Comparison of ENCODE assay signal across 11 cellular contexts in the genomic region with DNA sequence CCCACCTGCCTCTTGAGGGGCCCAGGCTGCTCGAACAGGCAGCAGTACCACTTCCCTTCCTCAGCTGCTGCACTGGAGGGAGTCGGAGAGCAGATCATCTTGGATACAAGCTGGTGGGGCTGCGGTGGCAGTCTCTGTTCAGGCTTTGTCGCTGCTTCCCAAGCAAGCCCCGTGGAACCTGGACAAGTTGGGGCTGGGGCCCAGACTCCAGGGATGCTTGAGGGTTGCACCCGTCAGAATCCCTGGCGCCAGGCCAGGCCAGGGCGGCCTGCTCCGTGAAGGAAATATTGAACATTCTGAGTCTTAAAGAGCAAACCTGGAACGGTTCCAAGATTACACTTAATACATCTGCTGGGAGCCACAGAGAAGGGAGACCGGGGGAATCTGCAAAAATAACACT.
DNase-seq lines count a peak whose midpoint lies in the region; ATAC-seq, FAIRE-seq and TF ChIP-seq lines count a peak whose summit lies in the region.
"Had no signal": no experiment of that assay in that cellular context is flagged by ENCODE, and none has a peak within 500 bp of the region (broad histone marks: within the 10 kb centered on the region; RNA-seq: fewer than 3 reads in every experiment).

No MANE protein-coding gene starts in this region.

- H3K36me3 ChIP-seq in H1 (ENCODE audit: control insufficient read depth in 2 of 4, insufficient read depth in 4 of 4, low read length in 3 of 4) (no peaks in the 10 kb centered on the region), osteoblast (ENCODE audit: insufficient read depth, low read length) (no peaks in the 10 kb centered on the region)
- H3K36me3 ChIP-seq: adrenal gland had no signal

- no peaks in the 10 kb centered on the region for H3K9me3 Mint-ChIP-seq in immature natural killer cell
- H3K9me3 Mint-ChIP-seq: activated B cell treated with CpG ODN at 0.5 μM for 24 hours had no signal

- no peak overlapping the region for H2BK12ac ChIP-seq in H1 (ENCODE audit: low read depth, low read length)

- H3K27me3 ChIP-seq in H1 (replicated peaks in 1 of 4; ENCODE audit: control insufficient read depth in 3 of 4, extremely low read depth in 1 of 4, insufficient read depth in 3 of 4, low read length in 3 of 4) (no peaks in the 10 kb centered on the region), osteoblast (ENCODE audit: insufficient read depth, low read length) (peaks cover 3% of the 10 kb centered on the region)
- H3K27me3 ChIP-seq: adrenal gland had no signal

- no peak overlapping the region for H3K4me3 Mint-ChIP-seq in immature natural killer cell

- H2BK15ac ChIP-seq in H1 (ENCODE audit: low read length), result no peak overlapping the region; the same call in 1 of the 2 replicates

- H3K4me3 ChIP-seq in H1 (ENCODE audit: extremely low read depth in 1 of 4, insufficient read depth in 2 of 4, low read depth in 3 of 4, low read length in 4 of 4) (no peak overlapping the region), osteoblast (ENCODE audit: insufficient read depth, low read length) (peak overlapping the region; percentile 57)
- H3K4me3 ChIP-seq: adrenal gland had no signal

- H2BK120ac ChIP-seq in H1 (replicated peaks; ENCODE audit: low read depth, low read length), result no peak overlapping the region

- no peak overlapping the region for H3K18ac ChIP-seq in H1 (ENCODE audit: extremely low read depth, low read length)

- H3K4me1 ChIP-seq in H1 (replicated peaks in 1 of 4; ENCODE audit: control insufficient read depth in 3 of 4, insufficient read depth in 4 of 4, low read length in 3 of 4) (no peaks in the 10 kb centered on the region; a peak in 1 of 7 replicates), osteoblast (ENCODE audit: insufficient read depth, low read length) (no peaks in the 10 kb centered on the region)
- H3K4me1 ChIP-seq: adrenal gland had no signal

- peak; percentile 40 to 60 for TF ChIP-seq RAD21 in H1 (IDR thresholded peaks at IDR 0.05 in 1 of 2, conservative IDR thresholded peaks at IDR 0.05 in 1 of 2; ENCODE audit: low read depth in 2 of 2, low read length in 2 of 2)

- no peak overlapping the region for H3K4me2 ChIP-seq in H1 (ENCODE audit: insufficient read depth in 1 of 2, low read depth in 2 of 2, low read length in 2 of 2)
- peak overlapping the region; percentile 61 for H3K4me2 ChIP-seq in osteoblast (ENCODE audit: insufficient read depth, low read length)

- no peak overlapping the region for H3K14ac ChIP-seq in H1 (ENCODE audit: insufficient read length)

- H3K4ac ChIP-seq in H1 (replicated peaks; ENCODE audit: insufficient read length, low read depth, low read length), result no peak overlapping the region

- no peak overlapping the region for H2BK20ac ChIP-seq in H1 (ENCODE audit: low read length)

- H2BK5ac ChIP-seq in H1 (ENCODE audit: low read depth, low read length), result no peak overlapping the region

- peaks cover 0 to 1% (median 0%) of the 10 kb centered on the region in 3 donors for H3K27me3 Mint-ChIP-seq in immature natural killer cell (ENCODE audit: low read depth in 3 of 3)
- H3K27me3 Mint-ChIP-seq: activated B cell treated with CpG ODN at 0.5 μM for 24 hours had no signal

- H3K9ac ChIP-seq in H1 (replicated peaks in 1 of 4; ENCODE audit: extremely low read depth in 1 of 4, low read depth in 3 of 4, low read length in 3 of 4), result no peak overlapping the region

- H3K23me2 ChIP-seq in H1 (ENCODE audit: low read depth, low read length), result no peaks in the 10 kb centered on the region

- H2AFZ ChIP-seq in H1 (ENCODE audit: low read length) (no peak overlapping the region; the same call in 1 of the 2 replicates), osteoblast (ENCODE audit: low read length) (peak overlapping the region; percentile 57)

- no peaks in the 10 kb centered on the region for H3K79me1 ChIP-seq in H1 (ENCODE audit: low read depth, low read length)

- H3K4me1 Mint-ChIP-seq in immature natural killer cell, result no peaks in the 10 kb centered on the region

- H4K20me1 ChIP-seq in H1 (replicated peaks in 1 of 2; ENCODE audit: control insufficient read depth in 1 of 2, insufficient read depth in 2 of 2, low read length in 2 of 2), result no peaks in the 10 kb centered on the region
- H4K20me1 ChIP-seq in osteoblast (ENCODE audit: insufficient read depth, low read length), result no peaks in the 10 kb centered on the region

- TF ChIP-seq POLR2A in H1 (IDR thresholded peaks at IDR 0.05; ENCODE audit: control extremely low read depth in 1 of 2, low read depth in 2 of 2, low read length in 2 of 2), result no peak

- POLR2A ChIA-PET in H1 (lab: Charles Lee; ENCODE audit: partially characterized antibody), result no interaction called here

- DNase-seq in EL, result peak; percentile 43
- peak; percentile 85 for DNase-seq in NCI-H2227 (lab: John Stamatoyannopoulos, UW; ENCODE audit: unreplicated experiment)
- DNase-seq in H1 (ENCODE audit: low read depth in 1 of 2, low spot score in 2 of 2), result no peak
- DNase-seq in osteoblast (ENCODE audit: insufficient read length, low spot score, missing footprints), result no peak
- DNase-seq in immature natural killer cell, result no peak
- DNase-seq in GM19238 (ENCODE audit: insufficient read length, low spot score), result no peak
- no peak for DNase-seq in kidney glomerular epithelial cell (lab: John Stamatoyannopoulos, UW)
- DNase-seq: activated B cell treated with CpG ODN at 0.5 μM for 24 hours, NCI-H510A treated with DMSO at 0.1 percent for 48 hours had no signal

- no peak overlapping the region for H2AK5ac ChIP-seq in H1 (ENCODE audit: low read depth, low read length)

- no peak overlapping the region for H4K91ac ChIP-seq in H1 (replicated peaks; ENCODE audit: insufficient read length, low read length)

- no peak overlapping the region for H4K8ac ChIP-seq in H1 (ENCODE audit: extremely low read depth, insufficient read depth, low read length)

- CTCF ChIA-PET in H1 (lab: Charles Lee; ENCODE audit: partially characterized antibody), result interaction anchor here (0.6 to 2.6 kb wide), 5 partner anchors 13 to 345 kb away, joined by 3 to 8 read pairs (median 3); no protein-coding TSS in a partner anchor

- TF ChIP-seq CTCF in H1 (IDR thresholded peaks at IDR 0.05; ENCODE audit: control extremely low read depth in 1 of 3, insufficient read depth in 1 of 3, low read depth in 1 of 3, low read length in 3 of 3), result peak; percentile 18 to 39 (median 34); a peak in 3 of 4 replicates
- no peak for TF ChIP-seq CTCF in osteoblast (IDR thresholded peaks at IDR 0.05; ENCODE audit: extremely low read depth, low read depth, low read length)

- H4K5ac ChIP-seq in H1 (ENCODE audit: insufficient read length, low read depth, low read length), result no peak overlapping the region

- no peak for ATAC-seq in GM19452 (IDR thresholded peaks at IDR 0.05; ENCODE audit: unreplicated experiment)

- H3K79me2 ChIP-seq in H1 (ENCODE audit: control insufficient read depth in 1 of 2, insufficient read depth in 2 of 2, low read length in 2 of 2) (no peaks in the 10 kb centered on the region), osteoblast (ENCODE audit: insufficient read depth, low read length) (no peaks in the 10 kb centered on the region)

- 88% methylated on average over 11 of the region's 11 CpGs; no CpG with 5 or more reads in 1 of the 2 experiments for WGBS in H1 (ENCODE audit: extremely low coverage in 1 of 2, insufficient coverage in 1 of 2, insufficient read length in 1 of 2, insufficient replicate concordance in 2 of 2, low coverage in 1 of 2, low lambda C conversion rate in 2 of 2, missing lambda C conversion rate in 1 of 2), 2 experiments

- no peaks in the 10 kb centered on the region for H3K9me3 ChIP-seq in H1 (ENCODE audit: insufficient read depth in 2 of 2, low read depth in 1 of 2, low read length in 1 of 2)
- H3K9me3 ChIP-seq in osteoblast (ENCODE audit: low read depth, low read length), result no peaks in the 10 kb centered on the region
- H3K9me3 ChIP-seq: adrenal gland had no signal

- H3K56ac ChIP-seq in H1 (replicated peaks; ENCODE audit: insufficient read length, low read depth, low read length), result no peak overlapping the region

- no peak for TF ChIP-seq EP300 in H1 (IDR thresholded peaks at IDR 0.05; ENCODE audit: borderline replicate concordance in 1 of 2, low read depth in 2 of 2, low read length in 2 of 2)

- H3K27ac ChIP-seq in H1 (ENCODE audit: low read depth, low read length) (no peak overlapping the region), osteoblast (ENCODE audit: low read depth, low read length) (no peak overlapping the region)
- H3K27ac ChIP-seq: adrenal gland had no signal

- no peak overlapping the region for H3K23ac ChIP-seq in H1 (ENCODE audit: insufficient read length)

- H3K36me3 Mint-ChIP-seq in immature natural killer cell, result no peaks in the 10 kb centered on the region

- FAIRE-seq in H1 (lab: Jason Lieb, UNC), result no peak

- H3K27ac Mint-ChIP-seq in immature natural killer cell, result no peak overlapping the region

TF ChIP-seq in H1, 55 proteins besides CTCF, POLR2A, EP300 and RAD21 (continues in another document):
- TF ChIP-seq CBX8 (IDR thresholded peaks at IDR 0.05; ENCODE audit: borderline replicate concordance, low read depth, low read length) (no peak), BACH1 (IDR thresholded peaks at IDR 0.05; ENCODE audit: low read length) (no peak), RFX5 (IDR thresholded peaks at IDR 0.05; ENCODE audit: borderline replicate concordance, low read depth, low read length) (no peak), CEBPB (IDR thresholded peaks at IDR 0.05; ENCODE audit: low read depth, low read length) (no peak), TEAD4 (IDR thresholded peaks at IDR 0.05; ENCODE audit: low read depth, low read length) (no peak), JUND (IDR thresholded peaks at IDR 0.05; ENCODE audit: low read length) (no peak), POLR2AphosphoS5 (IDR thresholded peaks at IDR 0.05; ENCODE audit: low read depth, low read length) (no peak), CHD2 (IDR thresholded peaks at IDR 0.05; ENCODE audit: low read length) (no peak), KDM4A (IDR thresholded peaks at IDR 0.05; ENCODE audit: low read depth, low read length, severe bottlenecking) (no peak), TBP (IDR thresholded peaks at IDR 0.05; ENCODE audit: low read depth, low read length) (no peak), SUZ12 (IDR thresholded peaks at IDR 0.05; ENCODE audit: low read length) (no peak), EGR1 (IDR thresholded peaks at IDR 0.05; ENCODE audit: borderline replicate concordance, low read depth, low read length) (no peak), HDAC2 (IDR thresholded peaks at IDR 0.05; ENCODE audit: borderline replicate concordance in 1 of 2, low read depth in 2 of 2, low read length in 2 of 2) (no peak), NRF1 (IDR thresholded peaks at IDR 0.05; ENCODE audit: low read depth, low read length) (no peak)

Comparison
In these comparisons a context has a peak if more than half of its experiments do, and no peak if none do; other contexts are left out.
1. DNase-seq: peak in EL (single experiment) and NCI-H2227 (single experiment); none in H1 (0 of 2), osteoblast (single experiment), immature natural killer cell (0 of 3), GM19238 (single experiment) and kidney glomerular epithelial cell (single experiment).